ENCODE assay signal across 10 cellular contexts in genomic region chr11:31641477-31642062, GRCh38.
DNase-seq lines count a peak whose midpoint lies in the region; ATAC-seq lines count a peak whose summit lies in the region.
"Had no signal": no experiment of that assay in that cellular context is flagged by ENCODE, and none has a peak within 500 bp of the region (broad histone marks: within the 10 kb centered on the region; RNA-seq: fewer than 3 reads in every experiment).

No MANE protein-coding gene starts in this region.

- DNase-seq in DMS53 treated with DMSO at 0.1 percent for 48 hours (lab: John Stamatoyannopoulos, UW; ENCODE audit: unreplicated experiment): peak; percentile 39
- peak; percentile 26 for DNase-seq in LHCN-M2 (ENCODE audit: low read depth)
- peak; percentile 29 for DNase-seq in SHP77 treated with DMSO at 0.1 percent for 48 hours (lab: John Stamatoyannopoulos, UW)
- DNase-seq in iPS DF 6.9 (ENCODE audit: low read depth, low spot score): peak; percentile 43
- DNase-seq in mucosa of gallbladder (ENCODE audit: low spot score): no peak
- DNase-seq in activated naive CD4-positive, alpha-beta T cell treated with anti-CD3 and anti-CD28 coated beads, Interleukin-2, amount 50 U/mL, for 72 hours (ENCODE audit: low spot score in 2 of 2): no peak
- DNase-seq in NOMO-1 treated with dmso at 0.1 percent for 144 hours (lab: John Stamatoyannopoulos, UW; ENCODE audit: unreplicated experiment): no peak
- DNase-seq: naive B cell had no signal

- no peaks in the 10 kb centered on the region for H3K27me3 ChIP-seq in iPS DF 6.9 (ENCODE audit: control insufficient read depth, insufficient read depth, low read length)

- WGBS in iPS DF 6.9 (ENCODE audit: insufficient coverage, insufficient read length): no CpG with 5 or more reads among the region's 3 CpGs

- no peaks in the 10 kb centered on the region for H3K9me3 ChIP-seq in iPS DF 6.9 (ENCODE audit: control insufficient read depth, insufficient read depth, low read length)

- no peaks in the 10 kb centered on the region for H3K9me3 Mint-ChIP-seq in activated naive CD4-positive, alpha-beta T cell treated with anti-CD3 and anti-CD28 coated beads, Interleukin-2, amount 50 U/mL, for 72 hours
- H3K9me3 Mint-ChIP-seq: naive B cell had no signal

- H3K4me1 ChIP-seq in iPS DF 6.9 (ENCODE audit: control insufficient read depth, insufficient read depth, low read length): no peaks in the 10 kb centered on the region

- no peak overlapping the region for H3K27ac Mint-ChIP-seq in activated naive CD4-positive, alpha-beta T cell treated with anti-CD3 and anti-CD28 coated beads, Interleukin-2, amount 50 U/mL, for 72 hours
- H3K27ac Mint-ChIP-seq: naive B cell had no signal

- no peaks in the 10 kb centered on the region for H3K36me3 Mint-ChIP-seq in activated naive CD4-positive, alpha-beta T cell treated with anti-CD3 and anti-CD28 coated beads, Interleukin-2, amount 50 U/mL, for 72 hours

- H3K4me3 ChIP-seq in iPS DF 6.9 (ENCODE audit: low read length): no peak overlapping the region
- H3K4me3 ChIP-seq: SK-N-MC had no signal

- ATAC-seq in GM19324 (IDR thresholded peaks at IDR 0.05; ENCODE audit: low FRiP score, unreplicated experiment): no peak
- no peak for ATAC-seq in activated naive CD4-positive, alpha-beta T cell treated with anti-CD3 and anti-CD28 coated beads, Interleukin-2, amount 50 U/mL, for 72 hours

- H3K27ac ChIP-seq in iPS DF 6.9 (ENCODE audit: low read length): no peak overlapping the region
- H3K27ac ChIP-seq: SK-N-MC had no signal

- no peaks in the 10 kb centered on the region for H3K36me3 ChIP-seq in iPS DF 6.9 (ENCODE audit: control insufficient read depth, insufficient read depth, low read length)

Comparison
In these comparisons a context has a peak if more than half of its experiments do, and no peak if none do; other contexts are left out.
1. DNase-seq: peak in DMS53 treated with DMSO at 0.1 percent for 48 hours (single experiment), LHCN-M2 (single experiment), SHP77 treated with DMSO at 0.1 percent for 48 hours (single experiment) and iPS DF 6.9 (single experiment); none in mucosa of gallbladder (single experiment), activated naive CD4-positive, alpha-beta T cell treated with anti-CD3 and anti-CD28 coated beads, Interleukin-2, amount 50 U/mL, for 72 hours (0 of 2) and NOMO-1 treated with dmso at 0.1 percent for 144 hours (single experiment).